ENCODE assay signal across 24 cellular contexts in genomic region chr15:39433351-39433750, GRCh38.
DNase-seq lines count a peak whose midpoint lies in the region; ATAC-seq and TF ChIP-seq lines count a peak whose summit lies in the region.
"Had no signal": no experiment of that assay in that cellular context is flagged by ENCODE, and none has a peak within 500 bp of the region (broad histone marks: within the 10 kb centered on the region; RNA-seq: fewer than 3 reads in every experiment).

No MANE protein-coding gene starts in this region.

- no peaks in the 10 kb centered on the region for H4K20me1 ChIP-seq in GM23338 (replicated peaks; ENCODE audit: insufficient read depth)

- no peak overlapping the region for H2BK12ac ChIP-seq in neuronal stem cell (ENCODE audit: low read length)

- H3K27me3 ChIP-seq in heart left ventricle: no peaks in the 10 kb centered on the region
- no peaks in the 10 kb centered on the region for H3K27me3 ChIP-seq in neuronal stem cell (ENCODE audit: control insufficient read depth in 3 of 3, insufficient read depth in 3 of 3, low read depth in 1 of 3, low read length in 3 of 3)
- H3K27me3 ChIP-seq in GM23338 (ENCODE audit: insufficient read depth): no peaks in the 10 kb centered on the region
- H3K27me3 ChIP-seq: right lobe of liver, tibial nerve had no signal

- no peak overlapping the region for H3K4ac ChIP-seq in neuronal stem cell (ENCODE audit: low read length)

- H3K9me3 ChIP-seq in heart left ventricle (no peaks in the 10 kb centered on the region), neuronal stem cell (replicated peaks in 1 of 2; ENCODE audit: control insufficient read depth in 2 of 2, insufficient read depth in 1 of 2, low read depth in 1 of 2, low read length in 2 of 2) (no peaks in the 10 kb centered on the region)
- H3K9me3 ChIP-seq: Caco-2, right lobe of liver, tibial nerve had no signal

- H3K27ac ChIP-seq in heart left ventricle: peak overlapping the region in 11 of 12 donors; percentile 26 to 75 (median 59)
- no peak overlapping the region for H3K27ac ChIP-seq in neuronal stem cell (replicated peaks; ENCODE audit: low read length)
- H3K27ac ChIP-seq in GM23338 (ENCODE audit: low read depth): no peak overlapping the region
- H3K27ac ChIP-seq: right lobe of liver had no signal

- peaks cover 22% of the 10 kb centered on the region for H3K9me2 ChIP-seq in GM23338 (ENCODE audit: insufficient read depth)

- no peak overlapping the region for H3K27ac Mint-ChIP-seq in GM23338
- H3K27ac Mint-ChIP-seq: activated CD4-positive, alpha-beta T cell treated with anti-CD3 and anti-CD28 coated beads, Interleukin-2, amount 10 ng/mL, durations not matched to agents 24 days and 14 days; activated naive CD8-positive, alpha-beta T cell treated with anti-CD3 and anti-CD28 coated beads, Interleukin-2, amount 10 ng/mL, durations not matched to agents 7 days and 5 days; effector memory CD8-positive, alpha-beta T cell; stimulated activated naive B cell treated with anti-CD40 and anti-IgM and Interleukin-4, amounts not matched to agents 10 μg/mL and 1 μg/mL and 100 μg/mL, for 72 hours; T-helper 1 cell treated with Interleukin-12 subunit alpha and Interleukin-12 subunit beta and Interleukin-4 antibody, amounts not matched to agents 30 μg/mL and 1 μg/mL, for 36 hours had no signal

- H3K9me3 Mint-ChIP-seq in GM23338: no peaks in the 10 kb centered on the region
- H3K9me3 Mint-ChIP-seq: activated naive CD8-positive, alpha-beta T cell treated with anti-CD3 and anti-CD28 coated beads, Interleukin-2, amount 10 ng/mL, durations not matched to agents 7 days and 5 days; effector memory CD8-positive, alpha-beta T cell; stimulated activated naive B cell treated with anti-CD40 and anti-IgM and Interleukin-4, amounts not matched to agents 10 μg/mL and 1 μg/mL and 100 μg/mL, for 72 hours; T-helper 1 cell treated with Interleukin-12 subunit alpha and Interleukin-12 subunit beta and Interleukin-4 antibody, amounts not matched to agents 30 μg/mL and 1 μg/mL, for 36 hours had no signal

- H3F3A ChIP-seq in GM23338 (replicated peaks; ENCODE audit: low read depth): no peaks in the 10 kb centered on the region

- WGBS in heart left ventricle, 4 donors: 28 to 42% (median 32%) methylated on average over 2 of the region's 2 CpGs
- WGBS in neuronal stem cell (ENCODE audit: extremely low coverage in 2 of 2, insufficient read length in 2 of 2, insufficient replicate concordance in 1 of 2), 2 donors: no CpG with 5 or more reads among the region's 2 CpGs

- H3K79me1 ChIP-seq in neuronal stem cell (ENCODE audit: low read depth, low read length): no peaks in the 10 kb centered on the region

- no peak overlapping the region for H3K18ac ChIP-seq in neuronal stem cell (ENCODE audit: low read length)

- no peak for TF ChIP-seq POLR2A in heart left ventricle (IDR thresholded peaks at IDR 0.05)

- H3K4me3 ChIP-seq in heart left ventricle: no peak overlapping the region
- no peak overlapping the region for H3K4me3 ChIP-seq in neuronal stem cell (ENCODE audit: low read length in 2 of 2)
- H3K4me3 ChIP-seq in GM23338: no peak overlapping the region
- H3K4me3 ChIP-seq: right lobe of liver, tibial nerve had no signal

- H3K4me3 Mint-ChIP-seq in GM23338: no peak overlapping the region
- H3K4me3 Mint-ChIP-seq: activated CD4-positive, alpha-beta T cell treated with anti-CD3 and anti-CD28 coated beads, Interleukin-2, amount 10 ng/mL, durations not matched to agents 24 days and 14 days; activated naive CD8-positive, alpha-beta T cell treated with anti-CD3 and anti-CD28 coated beads, Interleukin-2, amount 10 ng/mL, durations not matched to agents 7 days and 5 days; brain; effector memory CD8-positive, alpha-beta T cell; stimulated activated naive B cell treated with anti-CD40 and anti-IgM and Interleukin-4, amounts not matched to agents 10 μg/mL and 1 μg/mL and 100 μg/mL, for 72 hours; T-helper 1 cell treated with Interleukin-12 subunit alpha and Interleukin-12 subunit beta and Interleukin-4 antibody, amounts not matched to agents 30 μg/mL and 1 μg/mL, for 36 hours had no signal

- no peaks in the 10 kb centered on the region for H3K36me3 Mint-ChIP-seq in GM23338 (ENCODE audit: low read depth)
- H3K36me3 Mint-ChIP-seq: activated naive CD8-positive, alpha-beta T cell treated with anti-CD3 and anti-CD28 coated beads, Interleukin-2, amount 10 ng/mL, durations not matched to agents 7 days and 5 days; brain; stimulated activated naive B cell treated with anti-CD40 and anti-IgM and Interleukin-4, amounts not matched to agents 10 μg/mL and 1 μg/mL and 100 μg/mL, for 72 hours had no signal

- peaks cover 27% of the 10 kb centered on the region for H3K4me1 Mint-ChIP-seq in GM23338

- no peak overlapping the region for H2AK5ac ChIP-seq in neuronal stem cell (ENCODE audit: low read depth, low read length)

- H2BK5ac ChIP-seq in neuronal stem cell (ENCODE audit: low read length): no peak overlapping the region

- H3K27me3 Mint-ChIP-seq in GM23338 (ENCODE audit: insufficient read depth, low read depth, poor library complexity): peaks cover 1% of the 10 kb centered on the region

- H4K91ac ChIP-seq in neuronal stem cell (ENCODE audit: low read depth, low read length, poor library complexity): no peak overlapping the region

- H3K9ac ChIP-seq in neuronal stem cell (ENCODE audit: low read depth, low read length, poor library complexity): no peak overlapping the region

- no peak overlapping the region for H2BK120ac ChIP-seq in neuronal stem cell (ENCODE audit: low read depth, low read length)

- H3K4me1 ChIP-seq in heart left ventricle (peaks cover 2 to 82% (median 41%) of the 10 kb centered on the region in 12 donors), neuronal stem cell (ENCODE audit: control insufficient read depth in 2 of 2, insufficient read depth in 1 of 2, low read depth in 1 of 2, low read length in 2 of 2) (peaks cover 3 to 8% of the 10 kb centered on the region in 2 donors), GM23338 (ENCODE audit: insufficient read depth) (peaks cover 26% of the 10 kb centered on the region)

- H3K4me2 ChIP-seq in neuronal stem cell (ENCODE audit: insufficient read depth, low read length, poor library complexity, severe bottlenecking): no peak overlapping the region
- no peak overlapping the region for H3K4me2 ChIP-seq in GM23338

- ATAC-seq in heart left ventricle: peak in 3 of 4 donors; percentile 5 to 45 (median 26)
- ATAC-seq in GM23338: no peak
- ATAC-seq: effector memory CD8-positive, alpha-beta T cell; HCT116; left colon; stimulated activated naive B cell treated with anti-CD40 and anti-IgM and Interleukin-4, amounts not matched to agents 10 μg/mL and 1 μg/mL and 100 μg/mL, for 72 hours had no signal

- peak; percentile 22 for DNase-seq in NOMO-1 treated with DMSO at 0.1 percent for 48 hours (lab: John Stamatoyannopoulos, UW; ENCODE audit: unreplicated experiment)
- no peak for DNase-seq in NOMO-1 treated with dmso at 0.1 percent for 144 hours (lab: John Stamatoyannopoulos, UW; ENCODE audit: unreplicated experiment)
- DNase-seq in heart left ventricle: peak in 1 of 5 donors; percentile 29
- DNase-seq in neuronal stem cell (ENCODE audit: low spot score): no peak
- DNase-seq in GM23338 (ENCODE audit: low spot score): no peak
- DNase-seq in dedifferentiated amniotic fluid mesenchymal stem cell (ENCODE audit: extremely low spot score): no peak
- no peak for DNase-seq in NCI-H2029 treated with DMSO at 0.1 percent for 48 hours (lab: John Stamatoyannopoulos, UW)
- no peak for DNase-seq in HPDE6-E6E7 (ENCODE audit: extremely low spot score)
- DNase-seq: 8988T; activated CD4-positive, alpha-beta T cell treated with anti-CD3 and anti-CD28 coated beads, Interleukin-2, amount 10 ng/mL, durations not matched to agents 24 days and 14 days; activated naive CD8-positive, alpha-beta T cell treated with anti-CD3 and anti-CD28 coated beads, Interleukin-2, amount 10 ng/mL, durations not matched to agents 7 days and 5 days; Caco-2; effector memory CD8-positive, alpha-beta T cell; left colon; midbrain; NCI-H1436 treated with DMSO at 0.1 percent for 48 hours; NCI-H69; occipital lobe; right lobe of liver; stimulated activated naive B cell treated with anti-CD40 and anti-IgM and Interleukin-4, amounts not matched to agents 10 μg/mL and 1 μg/mL and 100 μg/mL, for 72 hours had no signal

- TF ChIP-seq CTCF in heart left ventricle (IDR thresholded peaks at IDR 0.05): no peak
- no peak for TF ChIP-seq CTCF in GM23338 (conservative IDR thresholded peaks at IDR 0.05; ENCODE audit: low read depth in 2 of 2)

- H3K23ac ChIP-seq in neuronal stem cell (ENCODE audit: low read depth, low read length, poor library complexity): no peak overlapping the region

- intact Hi-C loops in heart left ventricle (cut with DNase I): loop anchor here in 4 of 10 donors (2.0 to 10.0 kb wide), 5 partner anchors 51 to 259 kb away; no protein-coding TSS in a partner anchor

- H3K79me2 ChIP-seq in GM23338 (replicated peaks; ENCODE audit: insufficient read depth): no peaks in the 10 kb centered on the region

- no peak overlapping the region for H2BK15ac ChIP-seq in neuronal stem cell (ENCODE audit: low read length)

- no peak overlapping the region for H3K14ac ChIP-seq in neuronal stem cell (ENCODE audit: low read length)

- H3K36me3 ChIP-seq in heart left ventricle: no peaks in the 10 kb centered on the region
- H3K36me3 ChIP-seq in neuronal stem cell (replicated peaks in 1 of 2; ENCODE audit: control insufficient read depth in 2 of 2, insufficient read depth in 2 of 2, low read length in 2 of 2): no peaks in the 10 kb centered on the region
- no peaks in the 10 kb centered on the region; the same call in 1 of the 2 replicates for H3K36me3 ChIP-seq in GM23338 (ENCODE audit: insufficient read depth)
- H3K36me3 ChIP-seq: right lobe of liver, tibial nerve had no signal

- H4K8ac ChIP-seq in neuronal stem cell (ENCODE audit: low read depth, low read length): no peak overlapping the region

- H2AFZ ChIP-seq in neuronal stem cell (ENCODE audit: low read length): peak overlapping the region; percentile 62
- H2AFZ ChIP-seq in GM23338: no peak overlapping the region

TF ChIP-seq in GM23338, 12 proteins besides CTCF, POLR2A, EP300 and RAD21 (continues in another document):
- no peak for TF ChIP-seq JUNB (IDR thresholded peaks at IDR 0.05; ENCODE audit: unreplicated experiment)
- TF ChIP-seq ZNF114 (CRISPR knock-in tag; IDR thresholded peaks at IDR 0.05): no peak
- no peak for TF ChIP-seq EZH2 (IDR thresholded peaks at IDR 0.05; ENCODE audit: low read depth, unreplicated experiment)

Comparison
In these comparisons a context has a peak if more than half of its experiments do, and no peak if none do; other contexts are left out.
1. H3K27ac ChIP-seq: peak in heart left ventricle (11 of 12); none in neuronal stem cell (single experiment) and GM23338 (single experiment).